In genomic region chr22:48654492-48654891, GRCh38 we compare ENCODE assay signal across 27 cellular contexts.
"Had no signal": no experiment of that assay in that cellular context is flagged by ENCODE, and none has a peak within 500 bp of the region (broad histone marks: within the 10 kb centered on the region; RNA-seq: fewer than 3 reads in every experiment).

No MANE protein-coding gene starts in this region.

- ATAC-seq: activated naive CD4-positive, alpha-beta T cell treated with anti-CD3 and anti-CD28 coated beads, Interleukin-2, amount 50 U/mL, for 72 hours; activated T-cell treated with anti-CD3 and anti-CD28 coated beads, Interleukin-2, amount 50 U/mL, for 72 hours; left colon; pancreas; stimulated activated naive B cell treated with anti-CD40 and anti-IgM and Interleukin-4, amounts not matched to agents 10 μg/mL and 1 μg/mL and 100 μg/mL, for 72 hours had no signal

- H3K4me3 ChIP-seq: esophagus squamous epithelium, pancreas, prostate gland, sigmoid colon had no signal

- H3K36me3 ChIP-seq: esophagus squamous epithelium, pancreas, prostate gland, sigmoid colon had no signal

- H3K4me1 ChIP-seq: pancreas, prostate gland, sigmoid colon had no signal

- H3K9me3 ChIP-seq: esophagus squamous epithelium, pancreas, prostate gland, sigmoid colon had no signal

- DNase-seq: activated CD4-positive, alpha-beta T cell treated with anti-CD3 and anti-CD28 coated beads for 4 hours; activated CD4-positive, alpha-beta T cell treated with anti-CD3 and anti-CD28 coated beads, Interleukin-2, amount 50 U/mL, for 4 hours; activated naive CD4-positive, alpha-beta T cell; activated T-cell treated with anti-CD3 and anti-CD28 coated beads for 4 hours; activated T-cell treated with anti-CD3 and anti-CD28 coated beads, Interleukin-2, amount 50 U/mL, for 72 hours; dermis blood vessel endothelial cell; effector CD4-positive, alpha-beta T cell; esophagus squamous epithelium; head of caudate nucleus; hippocampal formation; immature natural killer cell; kidney; left colon; naive B cell; nephron progenitor cell; pancreas; retina; sigmoid colon; small intestine; stimulated activated naive B cell treated with anti-CD40 and anti-IgM and Interleukin-4, amounts not matched to agents 10 μg/mL and 1 μg/mL and 100 μg/mL, for 72 hours; T-helper 9 cell had no signal

- H3K27me3 ChIP-seq: pancreas, sigmoid colon had no signal

- H3K27ac ChIP-seq: esophagus squamous epithelium, pancreas, prostate gland, sigmoid colon, VCaP had no signal

- FAIRE-seq: bronchial epithelial cell, colon, kidney, pancreas, small intestine, TTC549 had no signal
